Comparison of ENCODE assay signal across 11 cellular contexts in the genomic region with DNA sequence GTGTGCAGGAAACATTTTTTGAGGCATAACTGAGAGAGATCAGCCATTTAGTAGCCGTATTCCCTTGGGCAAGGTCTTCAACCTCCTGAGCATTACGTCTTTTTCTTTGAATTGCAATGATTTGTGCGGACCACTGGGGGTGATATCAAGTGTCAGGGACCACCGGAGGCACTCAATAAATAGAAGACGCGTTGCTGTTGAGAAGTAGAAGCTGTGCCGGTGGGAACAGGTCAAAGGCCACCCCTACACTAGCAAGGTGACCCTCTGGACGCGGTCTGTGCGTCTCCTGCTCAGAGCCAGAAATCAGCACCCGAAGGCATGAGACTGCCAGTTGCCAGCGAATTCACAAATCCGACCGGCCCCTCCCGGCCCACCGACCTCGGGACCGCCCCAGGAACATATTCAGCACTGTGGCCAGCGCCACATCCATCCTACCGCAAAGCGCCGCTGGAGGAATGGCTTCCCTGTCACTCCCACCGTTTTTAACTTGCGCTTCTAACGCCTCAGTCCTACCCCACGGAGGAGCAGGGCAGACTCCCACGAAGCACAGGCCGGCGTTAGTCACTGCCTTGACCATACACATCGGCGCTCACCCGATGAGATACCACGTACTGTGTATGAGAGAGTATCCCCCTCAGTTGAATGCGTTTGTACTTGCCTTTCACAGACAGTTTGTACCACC. TPM values are rescaled to one million over a fixed set of nuclear protein-coding genes. Genes with fewer than 3 reads are reported as not detected.
DNase-seq lines count a peak whose midpoint lies in the region; ATAC-seq, FAIRE-seq and TF ChIP-seq lines count a peak whose summit lies in the region.
"Had no signal": no experiment of that assay in that cellular context is flagged by ENCODE, and none has a peak within 500 bp of the region (broad histone marks: within the 10 kb centered on the region; RNA-seq: fewer than 3 reads in every experiment).

No MANE protein-coding gene starts in this region.

- H3K27me3 ChIP-seq in SJSA1 (replicated peaks) (peaks cover 39% of the 10 kb centered on the region), neural progenitor cell (peaks cover 90% of the 10 kb centered on the region)

- ATAC-seq in HG02623 (IDR thresholded peaks at IDR 0.05; ENCODE audit: unreplicated experiment), result no peak

- H3K4me3 Mint-ChIP-seq in neural progenitor cell, result peak overlapping the region; percentile 35

- H3K4me1 Mint-ChIP-seq in neural progenitor cell, result peaks cover 22% of the 10 kb centered on the region

- H3K9me3 ChIP-seq in SJSA1 (replicated peaks), result peaks cover 6% of the 10 kb centered on the region; the same call in 1 of the 2 replicates
- no peaks in the 10 kb centered on the region for H3K9me3 ChIP-seq in neural progenitor cell (ENCODE audit: low read depth)

- H4K20me1 ChIP-seq in neural progenitor cell (ENCODE audit: low read depth), result peaks cover 29% of the 10 kb centered on the region

- H3K4me2 ChIP-seq in neural progenitor cell, result peak overlapping the region; percentile 55

- H3K4me1 ChIP-seq in SJSA1 (replicated peaks) (peaks cover 8% of the 10 kb centered on the region; the same call in 1 of the 2 replicates), neural progenitor cell (no peaks in the 10 kb centered on the region)

- no peaks in the 10 kb centered on the region for H3K79me2 ChIP-seq in neural progenitor cell (ENCODE audit: low read depth)

- peaks cover 7% of the 10 kb centered on the region for H3K9me3 Mint-ChIP-seq in neural progenitor cell

- POLR2A ChIA-PET in GM10248 (lab: Yijun Ruan, JAX), result no interaction called here

- H3K36me3 ChIP-seq in SJSA1 (no peaks in the 10 kb centered on the region), neural progenitor cell (no peaks in the 10 kb centered on the region)

- CTCF ChIA-PET in GM10248 (lab: Yijun Ruan, JAX), result no interaction called here

- H3K27ac ChIP-seq in SJSA1 (no peak overlapping the region), neural progenitor cell (no peak overlapping the region)

- DNase-seq in GM10248 (ENCODE audit: extremely low spot score) (peak; percentile 13), SJSA1 (ENCODE audit: low read depth in 1 of 2, low spot score in 2 of 2) (peak; percentile 34 to 53), fibroblast of mammary gland (ENCODE audit: low read depth) (peak; percentile 27), neural progenitor cell (ENCODE audit: low spot score) (peak; percentile 89), superior temporal gyrus (ENCODE audit: extremely low spot score) (no peak), GM19239 (ENCODE audit: insufficient read length, low spot score) (no peak), hippocampal formation (lab: John Stamatoyannopoulos, UW) (no peak)
- DNase-seq: NCI-H1048 had no signal

- TF ChIP-seq CTCF in GM10248 (IDR thresholded peaks at IDR 0.05; ENCODE audit: control extremely low read depth, extremely low read depth, low read depth, missing control alignments) (no peak), fibroblast of mammary gland (conservative IDR thresholded peaks at IDR 0.05; ENCODE audit: control insufficient read depth, insufficient read depth, low read depth, low read length) (no peak), neural progenitor cell (IDR thresholded peaks at IDR 0.05) (peak; percentile 34)

- peaks cover 54% of the 10 kb centered on the region for H3K27me3 Mint-ChIP-seq in neural progenitor cell (ENCODE audit: insufficient read depth, low read depth)

- no peak overlapping the region for H3K27ac Mint-ChIP-seq in neural progenitor cell

- no peaks in the 10 kb centered on the region for H3F3A ChIP-seq in neural progenitor cell (ENCODE audit: low read depth)

- no peak for FAIRE-seq in GM19239 (lab: Jason Lieb, UNC)

- H3K36me3 Mint-ChIP-seq in neural progenitor cell, result no peaks in the 10 kb centered on the region

- no peak overlapping the region for H3K9ac ChIP-seq in neural progenitor cell

- H3K4me3 ChIP-seq in SJSA1, result peak overlapping the region; percentile 20
- H3K4me3 ChIP-seq in fibroblast of mammary gland (ENCODE audit: control insufficient read depth, low read depth, low read length), result no peak overlapping the region
- H3K4me3 ChIP-seq in neural progenitor cell, result no peak overlapping the region

- H2AFZ ChIP-seq in neural progenitor cell (replicated peaks), result no peak overlapping the region

RNA-seq across cellular contexts. Expression of a gene that starts 1.4 kb away (rescaled TPM):
- total RNA-seq in SJSA1 (2014; rRNA removed; shearing (Covaris generic)), result not detected in 2 replicates
- not detected in 2 replicates for total RNA-seq in neural progenitor cell (ENCODE audit: low replicate concordance)
- total RNA-seq: activated CD8-positive, alpha-beta memory T cell treated with anti-CD3 and anti-CD28 coated beads for 36 hours; mesenteric fat pad had no signal

Comparison
In these comparisons a context has a peak if more than half of its experiments do, and no peak if none do; other contexts are left out.
1. DNase-seq: peak in GM10248 (single experiment), SJSA1 (2 of 2), fibroblast of mammary gland (single experiment) and neural progenitor cell (single experiment); none in superior temporal gyrus (single experiment), GM19239 (single experiment) and hippocampal formation (0 of 2).